Comparison of ENCODE assay signal across 15 cellular contexts in genomic region chr4:87134122-87134521, GRCh38.
DNase-seq lines count a peak whose midpoint lies in the region; ATAC-seq and TF ChIP-seq lines count a peak whose summit lies in the region.
"Had no signal": no experiment of that assay in that cellular context is flagged by ENCODE, and none has a peak within 500 bp of the region (broad histone marks: within the 10 kb centered on the region; RNA-seq: fewer than 3 reads in every experiment).

No MANE protein-coding gene starts in this region.

- no peak overlapping the region for H3K4me3 ChIP-seq in CD4-positive, CD25-positive, alpha-beta regulatory T cell (ENCODE audit: low read depth, low read length)
- H3K4me3 ChIP-seq in heart left ventricle: no peak overlapping the region
- H3K4me3 ChIP-seq in right cardiac atrium (ENCODE audit: low read length): no peak overlapping the region
- H3K4me3 ChIP-seq: BLaER1 treated with 17β-estradiol and CSF1 and Interleukin-3, amounts not matched to agents 10 nM and 100 nM had no signal

- no peak overlapping the region for H3K27ac ChIP-seq in CD4-positive, CD25-positive, alpha-beta regulatory T cell (ENCODE audit: insufficient read depth, low read length, poor library complexity, severe bottlenecking)
- peak overlapping the region in 5 of 12 donors; percentile 56 to 71 (median 64) for H3K27ac ChIP-seq in heart left ventricle
- H3K27ac ChIP-seq in right cardiac atrium (ENCODE audit: low read length): peak overlapping the region; percentile 63
- H3K27ac ChIP-seq: BLaER1 treated with 17β-estradiol and CSF1 and Interleukin-3, amounts not matched to agents 10 nM and 100 nM had no signal

- H3K27ac Mint-ChIP-seq in CD4-positive, CD25-positive, alpha-beta regulatory T cell: peak overlapping the region in 2 of 3 donors; percentile 3 to 34
- H3K27ac Mint-ChIP-seq in WTC11: peak overlapping the region; percentile 55
- no peak overlapping the region for H3K27ac Mint-ChIP-seq in T-helper 17 cell
- H3K27ac Mint-ChIP-seq: CD4-positive, alpha-beta T cell had no signal

- no peaks in the 10 kb centered on the region for H3K9me3 ChIP-seq in CD4-positive, CD25-positive, alpha-beta regulatory T cell (ENCODE audit: control insufficient read depth in 2 of 2, low read length in 2 of 2)
- H3K9me3 ChIP-seq in heart left ventricle: no peaks in the 10 kb centered on the region
- H3K9me3 ChIP-seq in right cardiac atrium (ENCODE audit: control insufficient read depth, low read length): no peaks in the 10 kb centered on the region
- no peaks in the 10 kb centered on the region for H3K9me3 ChIP-seq in T-helper 17 cell (ENCODE audit: control insufficient read depth, low read length, poor library complexity, severe bottlenecking)
- H3K9me3 ChIP-seq: BLaER1 treated with 17β-estradiol and CSF1 and Interleukin-3, amounts not matched to agents 10 nM and 100 nM had no signal

- H3K4me3 Mint-ChIP-seq in CD4-positive, CD25-positive, alpha-beta regulatory T cell: no peak overlapping the region
- H3K4me3 Mint-ChIP-seq in WTC11 (no peak overlapping the region), T-helper 17 cell (no peak overlapping the region)
- H3K4me3 Mint-ChIP-seq: CD4-positive, alpha-beta T cell; IgD-negative memory B cell had no signal

- intact Hi-C loops in heart left ventricle (cut with DNase I): no loop called here
- intact Hi-C loops in right cardiac atrium (cut with DNase I): no loop called here

- no peak for TF ChIP-seq POLR2A in heart left ventricle (IDR thresholded peaks at IDR 0.05)

- H3K27me3 ChIP-seq in CD4-positive, CD25-positive, alpha-beta regulatory T cell (ENCODE audit: control insufficient read depth, insufficient read depth, low read length): no peaks in the 10 kb centered on the region
- H3K27me3 ChIP-seq in heart left ventricle (no peaks in the 10 kb centered on the region), right cardiac atrium (ENCODE audit: control insufficient read depth, insufficient read depth) (no peaks in the 10 kb centered on the region)
- H3K27me3 ChIP-seq: BLaER1 treated with 17β-estradiol and CSF1 and Interleukin-3, amounts not matched to agents 10 nM and 100 nM had no signal

- ATAC-seq in CD4-positive, CD25-positive, alpha-beta regulatory T cell (ENCODE audit: low read depth in 2 of 2): no peak
- no peak for ATAC-seq in WTC11
- ATAC-seq in heart left ventricle: peak; percentile 21 to 61 (median 34)
- peak in 1 of 2 donors; percentile 26 for ATAC-seq in right cardiac atrium
- ATAC-seq in GM18517 (IDR thresholded peaks at IDR 0.05; ENCODE audit: unreplicated experiment): no peak
- ATAC-seq in T-helper 17 cell: no peak
- ATAC-seq in GM21723 (IDR thresholded peaks at IDR 0.05; ENCODE audit: unreplicated experiment): no peak
- ATAC-seq: HCT116 had no signal

- peaks cover 91% of the 10 kb centered on the region for H3K36me3 ChIP-seq in CD4-positive, CD25-positive, alpha-beta regulatory T cell (ENCODE audit: control insufficient read depth, insufficient read depth, low read length)
- peaks cover 0 to 100% (median 93%) of the 10 kb centered on the region in 9 donors for H3K36me3 ChIP-seq in heart left ventricle

- TF ChIP-seq CTCF in WTC11 (IDR thresholded peaks at IDR 0.05) (no peak), heart left ventricle (IDR thresholded peaks at IDR 0.05) (no peak), GM13976 (IDR thresholded peaks at IDR 0.05; ENCODE audit: borderline replicate concordance, control extremely low read depth, extremely low read depth, insufficient read depth, missing control alignments) (no peak)

- peaks cover 0 to 12% (median 4%) of the 10 kb centered on the region in 4 donors for H3K4me1 Mint-ChIP-seq in CD4-positive, CD25-positive, alpha-beta regulatory T cell
- H3K4me1 Mint-ChIP-seq in WTC11 (no peaks in the 10 kb centered on the region), T-helper 17 cell (peaks cover 9% of the 10 kb centered on the region)

- no peaks in the 10 kb centered on the region for H3K4me1 ChIP-seq in CD4-positive, CD25-positive, alpha-beta regulatory T cell (ENCODE audit: control insufficient read depth, insufficient read depth, low read length, poor library complexity, severe bottlenecking)
- peaks cover 0 to 24% (median 9%) of the 10 kb centered on the region in 12 donors for H3K4me1 ChIP-seq in heart left ventricle
- H3K4me1 ChIP-seq in right cardiac atrium (ENCODE audit: control insufficient read depth, insufficient read depth, low read length): no peaks in the 10 kb centered on the region
- H3K4me1 ChIP-seq: BLaER1 treated with 17β-estradiol and CSF1 and Interleukin-3, amounts not matched to agents 10 nM and 100 nM had no signal

- no peaks in the 10 kb centered on the region for H3K27me3 Mint-ChIP-seq in CD4-positive, CD25-positive, alpha-beta regulatory T cell
- no peaks in the 10 kb centered on the region; the same call in 1 of the 2 replicates for H3K27me3 Mint-ChIP-seq in WTC11 (ENCODE audit: low read depth)
- H3K27me3 Mint-ChIP-seq in T-helper 17 cell: no peaks in the 10 kb centered on the region
- H3K27me3 Mint-ChIP-seq: CD4-positive, alpha-beta T cell; IgD-negative memory B cell had no signal

- POLR2A ChIA-PET in WTC11 (lab: Charles Lee): no interaction called here

- in situ Hi-C loops in GM13976 (cut with MboI; ENCODE audit: low sequenced_read_pairs, unreplicated experiment): no loop called here

- WGBS in heart left ventricle, 4 donors: 49 to 75% (median 60%) methylated on average over 3 of the region's 3 CpGs
- WGBS in right cardiac atrium: 60% methylated on average over 3 of the region's 3 CpGs

- H3K9me3 Mint-ChIP-seq in CD4-positive, CD25-positive, alpha-beta regulatory T cell: no peaks in the 10 kb centered on the region
- H3K9me3 Mint-ChIP-seq in WTC11: no peaks in the 10 kb centered on the region
- H3K9me3 Mint-ChIP-seq: CD4-positive, alpha-beta T cell; IgD-negative memory B cell had no signal

- no peak for DNase-seq in CD4-positive, CD25-positive, alpha-beta regulatory T cell
- no peak for DNase-seq in WTC11 (ENCODE audit: low spot score)
- no peak for DNase-seq in heart left ventricle
- no peak for DNase-seq in right cardiac atrium
- DNase-seq in GM13976 (ENCODE audit: low spot score): no peak
- no peak for DNase-seq in T-helper 17 cell
- DNase-seq: ACHN; Calu3; CD4-positive, alpha-beta T cell; DMS 273 treated with DMSO at 0.1 percent for 48 hours had no signal

- H3K36me3 Mint-ChIP-seq in CD4-positive, CD25-positive, alpha-beta regulatory T cell: peaks cover 63% of the 10 kb centered on the region
- H3K36me3 Mint-ChIP-seq in WTC11: peaks cover 71% of the 10 kb centered on the region
- H3K36me3 Mint-ChIP-seq in T-helper 17 cell (ENCODE audit: low read depth): peaks cover 10% of the 10 kb centered on the region

- CTCF ChIA-PET in WTC11 (lab: Charles Lee): interaction anchor here (1.5 kb wide), 1 partner anchor 212 kb away, joined by 5 read pairs; no protein-coding TSS in a partner anchor

TF ChIP-seq in WTC11, 78 proteins besides CTCF, POLR2A, EP300 and RAD21:
- no peak for TF ChIP-seq RELA (CRISPR knock-in tag; IDR thresholded peaks at IDR 0.05; ENCODE audit: borderline replicate concordance)
- no peak for TF ChIP-seq ELF4 (CRISPR knock-in tag; IDR thresholded peaks at IDR 0.05; ENCODE audit: low read depth)
- no peak for TF ChIP-seq MYBL2 (CRISPR knock-in tag; IDR thresholded peaks at IDR 0.05)
- TF ChIP-seq JAZF1 (CRISPR knock-in tag; IDR thresholded peaks at IDR 0.05): no peak
- TF ChIP-seq NR3C1 (CRISPR knock-in tag; conservative IDR thresholded peaks at IDR 0.05; ENCODE audit: low read depth): no peak
- no peak for TF ChIP-seq CBFB (CRISPR knock-in tag; IDR thresholded peaks at IDR 0.05; ENCODE audit: low read depth)
- TF ChIP-seq SMAD4 (CRISPR knock-in tag; IDR thresholded peaks at IDR 0.05): no peak
- TF ChIP-seq FOXP4 (CRISPR knock-in tag; IDR thresholded peaks at IDR 0.05): no peak
- no peak for TF ChIP-seq E2F5 (CRISPR knock-in tag; IDR thresholded peaks at IDR 0.05)
- TF ChIP-seq NFYB (CRISPR knock-in tag; conservative IDR thresholded peaks at IDR 0.05; ENCODE audit: low read depth): no peak

Comparison
In these comparisons a context has a peak if more than half of its experiments do, and no peak if none do; other contexts are left out.
1. ATAC-seq: peak in heart left ventricle (4 of 4); none in CD4-positive, CD25-positive, alpha-beta regulatory T cell (0 of 2), WTC11 (single experiment), GM18517 (single experiment), T-helper 17 cell (single experiment) and GM21723 (single experiment).